17 cellular contexts compared by ENCODE assay signal in the genomic region with DNA sequence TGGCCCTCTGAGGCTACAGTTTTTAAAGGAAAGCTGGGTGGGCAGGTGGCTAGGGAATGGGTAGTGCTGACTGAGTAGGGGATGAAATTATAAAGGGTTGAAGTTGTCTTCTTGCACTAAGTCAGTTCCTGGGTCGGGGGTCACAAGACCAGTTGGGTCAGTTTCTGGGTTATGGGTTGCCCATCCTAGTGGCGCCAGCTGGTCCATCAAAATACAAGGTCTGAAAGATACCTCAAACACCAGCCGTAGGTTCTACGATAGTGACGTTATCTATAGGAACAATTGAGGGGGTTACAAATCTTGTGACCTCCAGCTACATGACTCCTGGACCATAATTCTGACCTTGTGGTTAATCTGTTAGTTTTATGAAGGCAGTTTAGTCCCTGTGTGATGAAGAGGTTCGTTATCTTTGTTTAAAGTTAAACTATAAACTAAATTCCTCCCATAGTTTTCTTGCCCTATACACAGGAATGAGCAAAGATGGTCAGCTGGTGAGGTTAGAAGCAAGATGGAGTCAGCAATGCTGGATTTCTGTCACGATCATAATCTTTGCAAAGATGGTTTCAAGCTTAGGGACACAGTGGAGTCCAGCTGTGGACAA. TPM values are rescaled to one million over a fixed set of nuclear protein-coding genes. Genes with fewer than 3 reads are reported as not detected.
DNase-seq lines count a peak whose midpoint lies in the region; ATAC-seq and TF ChIP-seq lines count a peak whose summit lies in the region.
"Had no signal": no experiment of that assay in that cellular context is flagged by ENCODE, and none has a peak within 500 bp of the region (broad histone marks: within the 10 kb centered on the region; RNA-seq: fewer than 3 reads in every experiment).

No MANE protein-coding gene starts in this region.

- H3K27me3 ChIP-seq in CD4-positive, alpha-beta T cell (ENCODE audit: control insufficient read depth, insufficient read depth, low read length): no peaks in the 10 kb centered on the region

- H3K9me3 ChIP-seq in CD4-positive, alpha-beta T cell (ENCODE audit: control insufficient read depth, low read length): no peaks in the 10 kb centered on the region

- H3K4me3 Mint-ChIP-seq in CD4-positive, alpha-beta T cell: no peak overlapping the region
- H3K4me3 Mint-ChIP-seq in HFFc6: 0 out of 2 replicates have a peak overlapping the region, but pooled peaks have one; percentile 5
- no peak overlapping the region for H3K4me3 Mint-ChIP-seq in dendritic cell treated with granulocyte-macrophage colony-stimulating factor and Interleukin-4, amounts not matched to agents 40 ng/mL and 50 ng/mL, for 4 days
- H3K4me3 Mint-ChIP-seq in stimulated activated memory B cell treated with anti-CD40 and anti-IgM and Interleukin-4, amounts not matched to agents 10 μg/mL and 1 μg/mL and 100 μg/mL, for 72 hours: no peak overlapping the region
- H3K4me3 Mint-ChIP-seq: CD8-positive, alpha-beta memory T cell had no signal

- no peaks in the 10 kb centered on the region for H3K27me3 Mint-ChIP-seq in CD4-positive, alpha-beta T cell
- peaks cover 2% of the 10 kb centered on the region; the same call in 1 of the 2 replicates for H3K27me3 Mint-ChIP-seq in HFFc6 (ENCODE audit: insufficient read depth)
- H3K27me3 Mint-ChIP-seq in dendritic cell treated with granulocyte-macrophage colony-stimulating factor and Interleukin-4, amounts not matched to agents 40 ng/mL and 50 ng/mL, for 4 days: no peaks in the 10 kb centered on the region
- H3K27me3 Mint-ChIP-seq in stimulated activated memory B cell treated with anti-CD40 and anti-IgM and Interleukin-4, amounts not matched to agents 10 μg/mL and 1 μg/mL and 100 μg/mL, for 72 hours: no peaks in the 10 kb centered on the region
- H3K27me3 Mint-ChIP-seq: CD8-positive, alpha-beta memory T cell had no signal

- CTCF ChIA-PET in CD4-positive, alpha-beta T cell (lab: Charles Lee): interaction anchor here (1.0 kb wide), 1 partner anchor 58 kb away, joined by 3 read pairs; no protein-coding TSS in a partner anchor

- peak overlapping the region; percentile 53 for H3K27ac Mint-ChIP-seq in CD4-positive, alpha-beta T cell
- H3K27ac Mint-ChIP-seq in HFFc6: peak overlapping the region; percentile 20
- peak overlapping the region; percentile 2 for H3K27ac Mint-ChIP-seq in dendritic cell treated with granulocyte-macrophage colony-stimulating factor and Interleukin-4, amounts not matched to agents 40 ng/mL and 50 ng/mL, for 4 days
- peak overlapping the region; percentile 12 for H3K27ac Mint-ChIP-seq in stimulated activated memory B cell treated with anti-CD40 and anti-IgM and Interleukin-4, amounts not matched to agents 10 μg/mL and 1 μg/mL and 100 μg/mL, for 72 hours
- H3K27ac Mint-ChIP-seq: CD8-positive, alpha-beta memory T cell had no signal

- POLR2A ChIA-PET in CD4-positive, alpha-beta T cell (lab: Charles Lee): interaction anchor here (0.8 to 0.9 kb wide), 2 partner anchors 58 to 272 kb away, joined by 3 read pairs; a partner anchor contains a TSS

- H3K9me3 Mint-ChIP-seq in CD4-positive, alpha-beta T cell: no peaks in the 10 kb centered on the region
- H3K9me3 Mint-ChIP-seq in HFFc6: peaks cover 19% of the 10 kb centered on the region
- no peaks in the 10 kb centered on the region for H3K9me3 Mint-ChIP-seq in dendritic cell treated with granulocyte-macrophage colony-stimulating factor and Interleukin-4, amounts not matched to agents 40 ng/mL and 50 ng/mL, for 4 days
- H3K9me3 Mint-ChIP-seq in stimulated activated memory B cell treated with anti-CD40 and anti-IgM and Interleukin-4, amounts not matched to agents 10 μg/mL and 1 μg/mL and 100 μg/mL, for 72 hours: no peaks in the 10 kb centered on the region
- H3K9me3 Mint-ChIP-seq: CD8-positive, alpha-beta memory T cell had no signal

- ATAC-seq in CD4-positive, alpha-beta T cell (ENCODE audit: poor library complexity): no peak
- no peak for ATAC-seq in stimulated activated memory B cell treated with anti-CD40 and anti-IgM and Interleukin-4, amounts not matched to agents 10 μg/mL and 1 μg/mL and 100 μg/mL, for 72 hours

- intact Hi-C loops in CD4-positive, alpha-beta T cell (cut with DNase I, micrococcal nuclease): no loop called here
- intact Hi-C loops in dendritic cell treated with granulocyte-macrophage colony-stimulating factor and Interleukin-4, amounts not matched to agents 40 ng/mL and 50 ng/mL, for 4 days (cut with micrococcal nuclease): no loop called here

- DNase-seq in CD4-positive, alpha-beta T cell: no peak
- no peak for DNase-seq in HFFc6
- no peak for DNase-seq in GM10266 (ENCODE audit: extremely low spot score)
- DNase-seq in islet precursor cell: no peak
- no peak for DNase-seq in NCI-H1694 treated with DMSO at 0.1 percent for 48 hours (lab: John Stamatoyannopoulos, UW)
- DNase-seq: CD8-positive, alpha-beta memory T cell; DND-41; GF-D8; Karpas-422; MM.1S; NCI-H1105 treated with DMSO at 0.1 percent for 48 hours; NCI-H187; NCI-H345; NCI-H526; SIG-M5 had no signal

- no peak overlapping the region for H3K27ac ChIP-seq in CD4-positive, alpha-beta T cell (ENCODE audit: low read depth, low read length)

- no peak for TF ChIP-seq CTCF in CD4-positive, alpha-beta T cell (IDR thresholded peaks at IDR 0.05)
- TF ChIP-seq CTCF in HFFc6 (IDR thresholded peaks at IDR 0.05) (no peak), GM10266 (IDR thresholded peaks at IDR 0.05; ENCODE audit: control insufficient read depth, insufficient read depth, low read depth, missing control alignments) (no peak)

- H3K36me3 Mint-ChIP-seq in CD4-positive, alpha-beta T cell (ENCODE audit: low read depth): no peaks in the 10 kb centered on the region
- peaks cover 26% of the 10 kb centered on the region for H3K36me3 Mint-ChIP-seq in HFFc6 (ENCODE audit: low read depth)
- H3K36me3 Mint-ChIP-seq in dendritic cell treated with granulocyte-macrophage colony-stimulating factor and Interleukin-4, amounts not matched to agents 40 ng/mL and 50 ng/mL, for 4 days (ENCODE audit: low read depth): peaks cover 2% of the 10 kb centered on the region
- no peaks in the 10 kb centered on the region for H3K36me3 Mint-ChIP-seq in stimulated activated memory B cell treated with anti-CD40 and anti-IgM and Interleukin-4, amounts not matched to agents 10 μg/mL and 1 μg/mL and 100 μg/mL, for 72 hours
- H3K36me3 Mint-ChIP-seq: CD8-positive, alpha-beta memory T cell had no signal

- H3K4me1 Mint-ChIP-seq in CD4-positive, alpha-beta T cell (ENCODE audit: low read depth): peaks cover 35% of the 10 kb centered on the region
- H3K4me1 Mint-ChIP-seq in HFFc6 (ENCODE audit: low read depth): peaks cover 11% of the 10 kb centered on the region
- H3K4me1 Mint-ChIP-seq in dendritic cell treated with granulocyte-macrophage colony-stimulating factor and Interleukin-4, amounts not matched to agents 40 ng/mL and 50 ng/mL, for 4 days (ENCODE audit: low read depth): peaks cover 8% of the 10 kb centered on the region
- H3K4me1 Mint-ChIP-seq in stimulated activated memory B cell treated with anti-CD40 and anti-IgM and Interleukin-4, amounts not matched to agents 10 μg/mL and 1 μg/mL and 100 μg/mL, for 72 hours: peaks cover 15% of the 10 kb centered on the region

RNA-seq across cellular contexts. Expression of a gene that starts 14.2 kb away (rescaled TPM):
- total RNA-seq in CD4-positive, alpha-beta T cell: 10 to 100 TPM; 92.7 to 99.6 TPM
- 10 to 100 TPM in 5 of 6 experiments, 1 to 10 TPM in 1; 8.7 to 15.3 (median 10.7) TPM for total RNA-seq in HFFc6 (2021; fragmentation: NEBNext Ultra II Directional; extraction: Animal tissue kit (Norgen Biotek cat#: 25700))

RNA-seq across cellular contexts. Expression of a gene that starts 58.4 kb away (rescaled TPM):
- total RNA-seq in CD4-positive, alpha-beta T cell: 10 to 100 TPM; 31.1 to 31.9 TPM
- total RNA-seq in HFFc6 (2021; fragmentation: NEBNext Ultra II Directional; extraction: Animal tissue kit (Norgen Biotek cat#: 25700)): 100 to 1,000 TPM; 462 to 606 (median 488) TPM

Comparison
In these comparisons a context has a peak if more than half of its experiments do, and no peak if none do; other contexts are left out.
1. H3K27ac Mint-ChIP-seq: peak in every context shown above with its lines; median percentile 53 in CD4-positive, alpha-beta T cell; 20 in HFFc6; 12 in stimulated activated memory B cell treated with anti-CD40 and anti-IgM and Interleukin-4, amounts not matched to agents 10 μg/mL and 1 μg/mL and 100 μg/mL, for 72 hours; 2 in dendritic cell treated with granulocyte-macrophage colony-stimulating factor and Interleukin-4, amounts not matched to agents 40 ng/mL and 50 ng/mL, for 4 days.
2. RNA of a gene that starts 14.2 kb away (total RNA-seq): 92.7 to 99.6 TPM in CD4-positive, alpha-beta T cell; 8.7 to 15.3 TPM in HFFc6; every median in the first group is over 4 times any median in the second.
3. RNA of a gene that starts 58.4 kb away (total RNA-seq): 462 to 606 TPM in HFFc6; 31.1 to 31.9 TPM in CD4-positive, alpha-beta T cell; every median in the first group is over 10 times any median in the second.